Comparison of ENCODE assay signal across 8 cellular contexts in the genomic region with DNA sequence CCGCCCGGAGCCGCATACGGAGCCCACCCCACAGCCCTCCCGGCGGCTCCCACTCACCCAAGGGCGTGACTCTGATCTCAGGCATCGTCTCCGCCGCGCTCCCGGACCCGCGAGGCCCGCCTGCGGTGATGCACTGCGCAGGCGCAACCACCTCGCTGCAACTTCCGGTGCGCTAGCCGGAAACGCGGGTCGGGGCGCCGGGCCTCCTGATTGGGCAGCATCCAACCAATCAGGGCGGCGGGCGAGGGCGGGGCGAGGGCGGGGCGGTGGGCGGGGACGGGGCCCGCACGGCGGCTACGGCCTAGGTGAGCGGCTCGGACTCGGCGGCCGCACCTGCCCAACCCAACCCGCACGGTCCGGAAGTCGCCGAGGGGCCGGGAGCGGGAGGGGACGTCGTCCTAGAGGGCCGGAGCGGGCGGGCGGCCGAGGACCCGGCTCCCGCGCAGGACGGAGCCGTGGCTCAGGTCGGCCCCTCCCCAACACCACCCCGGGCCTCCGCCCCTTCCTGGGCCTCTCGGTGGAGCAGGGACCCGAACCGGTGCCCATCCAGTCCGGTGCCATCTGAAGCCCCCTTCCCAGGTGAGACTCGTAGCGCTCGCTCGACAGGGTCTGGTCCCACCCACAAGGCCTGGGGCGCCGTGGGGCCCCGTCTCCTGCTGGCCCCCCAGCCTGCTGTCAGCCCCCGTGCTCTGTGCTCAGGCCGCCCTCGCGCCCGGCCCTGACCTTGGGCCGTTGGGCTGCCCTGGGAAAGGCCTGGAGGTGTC. TPM values are rescaled to one million over a fixed set of nuclear protein-coding genes. Genes with fewer than 3 reads are reported as not detected.
DNase-seq lines count a peak whose midpoint lies in the region; FAIRE-seq and TF ChIP-seq lines count a peak whose summit lies in the region.

A gene (plus strand): TSS at position 279 of the 764 bp plus-strand sequence. CDS start 2,109 bp downstream, outside the sequence.
A gene (minus strand): TSS at position 137 of the 764 bp plus-strand sequence. CDS start 52 bp downstream, at position 85.

- no peak for TF ChIP-seq CTCF in LNCaP clone FGC (IDR thresholded peaks at IDR 0.05; ENCODE audit: control insufficient read depth, extremely low read depth, insufficient read depth)

- peak within 1 kb of the TSS; percentile 95 for H3K4me3 ChIP-seq in LNCaP clone FGC (ENCODE audit: low read depth, low read length)

- DNase-seq in ELF-1 (ENCODE audit: low read depth, low spot score) (peak; percentile 82), GOT3 (lab: John Stamatoyannopoulos, UW) (peak; percentile 75), LNCaP clone FGC (ENCODE audit: low read depth) (no peak), SK-MEL-5 (ENCODE audit: low read depth, low spot score) (peak; percentile 89), frontal cortex (ENCODE audit: low spot score in 2 of 2) (peak; percentile 96 to 98), non-pigmented ciliary epithelial cell (ENCODE audit: low read depth) (peak; percentile 41), substantia nigra (lab: John Stamatoyannopoulos, UW) (peak; percentile 40 to 95 (median 86))
- DNase-seq in activated naive CD4-positive, alpha-beta T cell treated with Interleukin-2 at 50 U/mL for 16 hours: peak; percentile 94

- in situ Hi-C loops in SK-MEL-5 (cut with HindIII; ENCODE audit: low pct_unique_long_range_greater_than_20kb, low sequenced_read_pairs): no loop called here

- no peak for FAIRE-seq in frontal cortex (lab: Jason Lieb, UNC)

- peak within 1 kb of the TSS; percentile 73 for H3K27ac ChIP-seq in substantia nigra (ENCODE audit: low read depth, low read length, poor library complexity, severe bottlenecking)

RNA-seq across cellular contexts. Expression of the first gene that starts in this region (rescaled TPM):
- 19.6 and 22.2 TPM in 2 replicates for total RNA-seq in SK-MEL-5 (2014; rRNA removed; shearing (Covaris generic))
- 37.6 and 39.8 TPM in 2 replicates for polyA plus RNA-seq in SK-MEL-5 (2015; cell fraction: cytosol; rRNA removed)
- 3.5 and 9.4 TPM in 2 replicates for polyA plus RNA-seq in SK-MEL-5 (2015; cell fraction: nucleus; rRNA removed)
- total RNA-seq in frontal cortex: 14.3 TPM

RNA-seq across cellular contexts. Expression of the second gene that starts in this region (rescaled TPM):
- 60.1 and 63.5 TPM in 2 replicates for total RNA-seq in SK-MEL-5 (2014; rRNA removed; shearing (Covaris generic))
- polyA plus RNA-seq in SK-MEL-5 (2015; cell fraction: cytosol; rRNA removed): 72.2 and 76.2 TPM in 2 replicates
- 384 and 408 TPM in 2 replicates for polyA plus RNA-seq in SK-MEL-5 (2015; cell fraction: nucleus; rRNA removed)
- total RNA-seq in frontal cortex: 28.9 TPM
